ENCODE assay signal across 11 cellular contexts in genomic region chr4:147760695-147761094, GRCh38. TPM values are rescaled to one million over a fixed set of nuclear protein-coding genes. Genes with fewer than 3 reads are reported as not detected.
A peak's percentile ranks its signal among the peaks of the same experiment; 100 is the strongest.
DNase-seq lines count a peak whose midpoint lies in the region; ATAC-seq and TF ChIP-seq lines count a peak whose summit lies in the region.
"Had no signal": no experiment of that assay in that cellular context is flagged by ENCODE, and none has a peak within 500 bp of the region (broad histone marks: within the 10 kb centered on the region; RNA-seq: fewer than 3 reads in every experiment).

No MANE protein-coding gene starts in this region.

- no peak for TF ChIP-seq POLR2A in thyroid gland (IDR thresholded peaks at IDR 0.05)

- peak overlapping the region in 2 of 3 donors; percentile 11 to 30 for H3K27ac ChIP-seq in thyroid gland
- H3K27ac ChIP-seq: neutrophil had no signal

- H3K4me1 ChIP-seq in thyroid gland, result peaks cover 15 to 28% of the 10 kb centered on the region in 2 donors

- no peaks in the 10 kb centered on the region for H3K36me3 ChIP-seq in thyroid gland
- H3K36me3 ChIP-seq: neutrophil had no signal

- H3K4me3 Mint-ChIP-seq in stimulated activated naive CD8-positive, alpha-beta T cell treated with anti-CD3 and anti-CD28 coated beads, Interleukin-15, amount 100 ng/mL, for 72 hours, result no peak overlapping the region

- DNase-seq in NCI-H2171 treated with DMSO at 0.1 percent for 48 hours (lab: John Stamatoyannopoulos, UW), result peak; percentile 32
- no peak for DNase-seq in NCI-H2171 (lab: John Stamatoyannopoulos, UW)
- peak; percentile 32 for DNase-seq in NCI-H1105 (lab: John Stamatoyannopoulos, UW)
- peak; percentile 42 for DNase-seq in epidermal melanocyte (ENCODE audit: insufficient read length, low spot score)
- DNase-seq in thyroid gland, result peak; percentile 69 to 70
- no peak for DNase-seq in D341Med (ENCODE audit: low spot score)
- DNase-seq in stimulated activated naive CD8-positive, alpha-beta T cell treated with anti-CD3 and anti-CD28 coated beads, Interleukin-15, amount 100 ng/mL, for 72 hours, result no peak
- DNase-seq in NCI-H2227 (lab: John Stamatoyannopoulos, UW; ENCODE audit: unreplicated experiment), result no peak
- DNase-seq: activated CD4-positive, alpha-beta T cell treated with anti-CD3 and anti-CD28 coated beads, Interleukin-2, amount 50 U/mL, for 48 hours; SIG-M5 had no signal

- H3K27me3 Mint-ChIP-seq in stimulated activated naive CD8-positive, alpha-beta T cell treated with anti-CD3 and anti-CD28 coated beads, Interleukin-15, amount 100 ng/mL, for 72 hours, result no peaks in the 10 kb centered on the region

- ATAC-seq in stimulated activated naive CD8-positive, alpha-beta T cell treated with anti-CD3 and anti-CD28 coated beads, Interleukin-15, amount 100 ng/mL, for 72 hours, result no peak

- intact Hi-C loops in thyroid gland (cut with DNase I), result no loop called here

- H3K27ac Mint-ChIP-seq in stimulated activated naive CD8-positive, alpha-beta T cell treated with anti-CD3 and anti-CD28 coated beads, Interleukin-15, amount 100 ng/mL, for 72 hours, result no peak overlapping the region

- no peak overlapping the region for H3K4me3 ChIP-seq in thyroid gland (replicated peaks in 1 of 3)

- no peak for TF ChIP-seq CTCF in thyroid gland (IDR thresholded peaks at IDR 0.05)

- no peaks in the 10 kb centered on the region for H3K27me3 ChIP-seq in thyroid gland
- H3K27me3 ChIP-seq: neutrophil had no signal

- 32 to 33% methylated on average over 1 of the region's 1 CpG for WGBS in thyroid gland, 2 donors

- peaks cover 12% of the 10 kb centered on the region for H3K4me1 Mint-ChIP-seq in stimulated activated naive CD8-positive, alpha-beta T cell treated with anti-CD3 and anti-CD28 coated beads, Interleukin-15, amount 100 ng/mL, for 72 hours

- no peaks in the 10 kb centered on the region for H3K9me3 ChIP-seq in thyroid gland
- H3K9me3 ChIP-seq: neutrophil had no signal

- no peaks in the 10 kb centered on the region for H3K9me3 Mint-ChIP-seq in stimulated activated naive CD8-positive, alpha-beta T cell treated with anti-CD3 and anti-CD28 coated beads, Interleukin-15, amount 100 ng/mL, for 72 hours

RNA-seq across cellular contexts. Expression of gene ARHGAP10, which starts 28.8 kb away (rescaled TPM):
- 10 to 100 TPM; 39.5 to 78.4 (median 42.0) TPM for total RNA-seq in thyroid gland

Comparison
In these comparisons a context has a peak if more than half of its experiments do, and no peak if none do; other contexts are left out.
1. DNase-seq: peak in NCI-H2171 treated with DMSO at 0.1 percent for 48 hours (single experiment), NCI-H1105 (single experiment), epidermal melanocyte (single experiment) and thyroid gland (2 of 2); none in NCI-H2171 (single experiment), D341Med (single experiment), stimulated activated naive CD8-positive, alpha-beta T cell treated with anti-CD3 and anti-CD28 coated beads, Interleukin-15, amount 100 ng/mL, for 72 hours (0 of 2) and NCI-H2227 (single experiment).